Comparison of ENCODE assay signal across 13 cellular contexts in genomic region chr7:129311429-129311828, GRCh38.
DNase-seq lines count a peak whose midpoint lies in the region; ATAC-seq and TF ChIP-seq lines count a peak whose summit lies in the region.
"Had no signal": no experiment of that assay in that cellular context is flagged by ENCODE, and none has a peak within 500 bp of the region (broad histone marks: within the 10 kb centered on the region; RNA-seq: fewer than 3 reads in every experiment).

No MANE protein-coding gene starts in this region.

- DNase-seq in HAP-1 (ENCODE audit: low spot score in 2 of 2) = peak; percentile 33 to 47
- peak; percentile 59 to 90 for DNase-seq in NCI-H524 (lab: John Stamatoyannopoulos, UW)
- DNase-seq in SK-N-MC (ENCODE audit: low read depth, low spot score) = peak; percentile 30
- no peak for DNase-seq in posterior vena cava (ENCODE audit: low spot score)
- no peak for DNase-seq in CD4-positive, alpha-beta T cell
- DNase-seq in superior temporal gyrus (ENCODE audit: extremely low spot score) = no peak
- DNase-seq: DMS79, GOT3, H9 had no signal

- no peaks in the 10 kb centered on the region for H3K36me3 ChIP-seq in HAP-1 (replicated peaks)
- H3K36me3 ChIP-seq in SK-N-MC (ENCODE audit: insufficient read depth, low read length) = no peaks in the 10 kb centered on the region

- H3K9me3 ChIP-seq in HAP-1 (no peaks in the 10 kb centered on the region), SK-N-MC (ENCODE audit: low read depth, low read length) (no peaks in the 10 kb centered on the region)
- H3K9me3 ChIP-seq in CD4-positive, alpha-beta T cell (ENCODE audit: control insufficient read depth, low read length) = no peaks in the 10 kb centered on the region

- no peaks in the 10 kb centered on the region for H3K27me3 Mint-ChIP-seq in CD4-positive, alpha-beta T cell
- H3K27me3 Mint-ChIP-seq: IgD-negative memory B cell had no signal

- peak overlapping the region; percentile 1; the same call in 1 of the 2 replicates for H3K27ac ChIP-seq in SK-N-MC
- H3K27ac ChIP-seq in CD4-positive, alpha-beta T cell (ENCODE audit: low read depth, low read length) = no peak overlapping the region

- no peaks in the 10 kb centered on the region for H3K27me3 ChIP-seq in HAP-1 (ENCODE audit: low read depth)
- H3K27me3 ChIP-seq in CD4-positive, alpha-beta T cell (ENCODE audit: control insufficient read depth, insufficient read depth, low read length) = no peaks in the 10 kb centered on the region

- peaks cover 7% of the 10 kb centered on the region for H3K4me1 Mint-ChIP-seq in CD4-positive, alpha-beta T cell (ENCODE audit: low read depth)

- peaks cover 9% of the 10 kb centered on the region for H3K4me1 ChIP-seq in HAP-1

- no peak overlapping the region for H3K4me3 Mint-ChIP-seq in CD4-positive, alpha-beta T cell
- H3K4me3 Mint-ChIP-seq: CD14-positive monocyte, H9, IgD-negative memory B cell had no signal

- H3K36me3 Mint-ChIP-seq in CD4-positive, alpha-beta T cell (ENCODE audit: low read depth) = peaks cover 27% of the 10 kb centered on the region

- intact Hi-C loops in posterior vena cava (cut with DNase I) = no loop called here
- intact Hi-C loops in CD4-positive, alpha-beta T cell (cut with DNase I, micrococcal nuclease) = no loop called here

- no peak for ATAC-seq in GM18520 (IDR thresholded peaks at IDR 0.05; ENCODE audit: unreplicated experiment)
- ATAC-seq in CD4-positive, alpha-beta T cell (ENCODE audit: poor library complexity) = no peak
- ATAC-seq: GM12878 had no signal

- no peaks in the 10 kb centered on the region for H3K9me3 Mint-ChIP-seq in CD4-positive, alpha-beta T cell
- H3K9me3 Mint-ChIP-seq: CD14-positive monocyte, H9, IgD-negative memory B cell had no signal

- H3K9ac ChIP-seq in SK-N-MC (ENCODE audit: insufficient read length) = no peak overlapping the region

- CTCF ChIA-PET in CD4-positive, alpha-beta T cell (lab: Charles Lee) = no interaction called here

- in situ Hi-C loops in HAP-1 (cut with MboI; ENCODE audit: low sequenced_read_pairs) = no loop called here

- no peak overlapping the region for H3K27ac Mint-ChIP-seq in CD4-positive, alpha-beta T cell
- H3K27ac Mint-ChIP-seq: CD14-positive monocyte, H9, IgD-negative memory B cell had no signal

- no peak for TF ChIP-seq CTCF in CD4-positive, alpha-beta T cell (IDR thresholded peaks at IDR 0.05)

- POLR2A ChIA-PET in CD4-positive, alpha-beta T cell (lab: Charles Lee) = no interaction called here

- H3K4me3 ChIP-seq in HAP-1 (no peak overlapping the region), SK-N-MC (peak overlapping the region; percentile 2; the same call in 1 of the 2 replicates)
- H3K4me3 ChIP-seq: GM12878 had no signal

Comparison
In these comparisons a context has a peak if more than half of its experiments do, and no peak if none do; other contexts are left out.
1. DNase-seq: peak in HAP-1 (2 of 2), NCI-H524 (2 of 2) and SK-N-MC (single experiment); none in posterior vena cava (single experiment), CD4-positive, alpha-beta T cell (0 of 10) and superior temporal gyrus (single experiment).